In the genomic region with DNA sequence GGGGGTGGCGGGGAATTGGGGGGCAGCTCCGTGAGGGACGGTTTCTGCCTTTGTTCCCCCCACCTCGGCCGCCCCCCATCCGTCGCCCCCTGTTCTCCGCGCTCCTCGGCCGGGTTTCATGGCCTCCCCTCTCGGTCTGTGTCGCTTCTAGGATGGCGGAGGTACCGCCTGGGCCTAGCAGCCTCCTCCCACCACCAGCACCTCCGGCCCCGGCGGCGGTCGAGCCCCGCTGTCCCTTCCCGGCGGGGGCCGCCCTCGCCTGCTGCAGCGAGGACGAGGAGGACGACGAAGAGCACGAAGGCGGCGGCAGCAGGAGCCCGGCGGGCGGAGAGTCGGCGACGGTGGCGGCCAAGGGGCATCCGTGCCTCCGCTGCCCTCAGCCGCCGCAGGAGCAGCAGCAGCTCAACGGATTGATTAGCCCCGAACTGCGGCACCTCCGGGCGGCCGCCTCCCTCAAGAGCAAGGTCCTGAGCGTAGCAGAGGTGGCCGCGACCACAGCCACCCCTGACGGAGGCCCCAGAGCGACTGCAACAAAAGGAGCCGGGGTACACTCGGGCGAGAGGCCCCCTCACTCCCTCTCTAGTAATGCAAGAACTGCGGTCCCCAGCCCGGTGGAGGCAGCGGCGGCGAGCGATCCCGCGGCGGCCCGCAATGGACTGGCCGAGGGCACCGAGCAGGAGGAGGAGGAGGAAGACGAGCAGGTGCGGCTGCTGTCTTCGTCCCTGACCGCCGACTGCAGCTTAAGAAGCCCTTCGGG, we compare ENCODE assay signal across 8 cellular contexts. TPM values are rescaled to one million over a fixed set of nuclear protein-coding genes. Genes with fewer than 3 reads are reported as not detected.
DNase-seq lines count a peak whose midpoint lies in the region; ATAC-seq and TF ChIP-seq lines count a peak whose summit lies in the region.

No MANE protein-coding gene starts in this region.

- ATAC-seq in GM18508 (IDR thresholded peaks at IDR 0.05; ENCODE audit: insufficient read depth, unreplicated experiment) (peak; percentile 27), HG02981 (IDR thresholded peaks at IDR 0.05; ENCODE audit: unreplicated experiment) (peak; percentile 39), omental fat pad (ENCODE audit: low FRiP score) (peak; percentile 53)

- H3K4me3 ChIP-seq in ACC112 (ENCODE audit: low read depth, low read length) (peak overlapping the region; percentile 97), NT2/D1 (ENCODE audit: insufficient read length, low read depth) (peak overlapping the region; percentile 71)

- H3K9ac ChIP-seq in NT2/D1 (ENCODE audit: insufficient read length, low read depth), result peak overlapping the region; percentile 66

- H3K79me2 ChIP-seq in ACC112 (ENCODE audit: control insufficient read depth, insufficient read depth, low read length, unreplicated experiment), result peaks cover 46% of the 10 kb centered on the region

- no peaks in the 10 kb centered on the region for H3K9me3 ChIP-seq in NT2/D1 (ENCODE audit: insufficient read depth, low read length)

- peak overlapping the region; percentile 32; the same call in 1 of the 2 replicates for H3K27ac ChIP-seq in ACC112 (ENCODE audit: low read depth, low read length)

- H3K27me3 ChIP-seq in ACC112 (ENCODE audit: insufficient read depth, low read length), result no peaks in the 10 kb centered on the region
- H3K27me3 ChIP-seq in NT2/D1 (ENCODE audit: insufficient read depth, insufficient read length), result peaks cover 7% of the 10 kb centered on the region

- DNase-seq in NT2/D1 (ENCODE audit: low read depth, low spot score) (no peak), globus pallidus (ENCODE audit: low spot score) (peak; percentile 14), omental fat pad (ENCODE audit: low spot score) (no peak), NCI-H510A treated with DMSO at 0.1 percent for 48 hours (lab: John Stamatoyannopoulos, UW) (no peak)
- DNase-seq in activated effector memory CD4-positive, alpha-beta T cell treated with anti-CD3 and anti-CD28 coated beads, Interleukin-2, amount 50 U/mL, for 16 hours, result peak; percentile 80

- TF ChIP-seq CTCF in omental fat pad (IDR thresholded peaks at IDR 0.05), result no peak

- peak overlapping the region; percentile 68 for H2AFZ ChIP-seq in ACC112 (ENCODE audit: low read length, unreplicated experiment)

- H3K4me1 ChIP-seq in ACC112 (ENCODE audit: control insufficient read depth, insufficient read depth, low read length, unreplicated experiment) (peaks cover 23% of the 10 kb centered on the region), NT2/D1 (ENCODE audit: insufficient read depth, insufficient read length) (no peaks in the 10 kb centered on the region)

- H3K36me3 ChIP-seq in ACC112 (ENCODE audit: insufficient read depth, low read length) (peaks cover 8% of the 10 kb centered on the region), NT2/D1 (ENCODE audit: insufficient read depth, insufficient read length, low read length) (peaks cover 13% of the 10 kb centered on the region)

RNA-seq across cellular contexts. Expression of a gene that starts 0.6 kb away (rescaled TPM):
- total RNA-seq in omental fat pad, result 10 to 100 TPM; 12.7 to 16.1 (median 15.2) TPM

Comparison
In these comparisons a context has a peak if more than half of its experiments do, and no peak if none do; other contexts are left out.
1. DNase-seq: peak in activated effector memory CD4-positive, alpha-beta T cell treated with anti-CD3 and anti-CD28 coated beads, Interleukin-2, amount 50 U/mL, for 16 hours (single experiment) and globus pallidus (single experiment); none in NT2/D1 (single experiment), omental fat pad (single experiment) and NCI-H510A treated with DMSO at 0.1 percent for 48 hours (single experiment).
2. Peak in every context shown above with its lines, with median percentiles within 50 percentile points of each other: ATAC-seq.